Comparison of ENCODE assay signal across 8 cellular contexts in the genomic region with DNA sequence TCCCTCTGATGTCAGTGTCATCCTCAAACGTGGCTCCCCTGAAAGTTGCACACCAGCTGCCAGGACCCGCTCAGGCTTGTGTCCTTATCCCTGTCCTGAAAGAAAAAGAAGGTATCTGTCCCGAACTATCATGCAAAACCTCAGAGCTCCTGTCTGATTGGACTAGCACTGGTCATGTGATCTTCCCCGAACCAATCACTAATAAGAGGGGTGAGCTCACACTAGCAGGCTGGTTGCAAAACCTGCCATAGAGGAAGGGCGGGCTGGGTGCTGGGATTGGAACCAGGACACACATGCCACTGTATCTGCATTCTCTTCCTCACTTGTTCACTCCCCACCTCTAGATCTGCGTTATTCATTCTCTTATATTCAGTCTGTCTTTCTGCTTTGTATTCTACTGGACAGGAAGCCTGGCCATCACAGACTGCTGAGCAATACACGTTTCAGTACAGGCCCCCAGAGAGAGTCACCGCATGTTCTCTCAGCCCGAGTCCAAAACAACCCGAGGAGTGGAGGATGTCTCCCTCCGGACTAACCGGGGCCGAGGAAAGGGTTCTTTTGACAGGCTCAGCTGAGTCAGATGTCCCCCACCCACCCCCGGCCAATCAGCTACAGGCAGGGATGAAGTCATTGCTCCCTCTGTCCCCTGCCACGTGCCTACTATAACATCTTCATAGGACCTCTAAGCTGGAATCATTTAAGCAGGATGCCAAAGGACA.
DNase-seq lines count a peak whose midpoint lies in the region; ATAC-seq and TF ChIP-seq lines count a peak whose summit lies in the region.

No MANE protein-coding gene starts in this region.

- H3F3A ChIP-seq in GM23248 (ENCODE audit: insufficient read depth) (peaks cover 34% of the 10 kb centered on the region), Loucy (ENCODE audit: low read depth) (no peaks in the 10 kb centered on the region)

- H3K9me2 ChIP-seq in GM23248 (ENCODE audit: insufficient read depth) (no peaks in the 10 kb centered on the region), Loucy (replicated peaks; ENCODE audit: low read depth, low read length) (no peaks in the 10 kb centered on the region)

- H3K4me2 ChIP-seq in GM23248 (ENCODE audit: unreplicated experiment): peak overlapping the region; percentile 90
- peak overlapping the region; percentile 38 for H3K4me2 ChIP-seq in Loucy (ENCODE audit: low read depth, low read length, poor library complexity, severe bottlenecking)

- peaks cover 4% of the 10 kb centered on the region for H3K36me3 Mint-ChIP-seq in type B pancreatic cell

- H3K9me3 Mint-ChIP-seq in type B pancreatic cell: no peaks in the 10 kb centered on the region

- H3K27me3 ChIP-seq in GM23248 (replicated peaks; ENCODE audit: insufficient read depth) (no peaks in the 10 kb centered on the region), Loucy (ENCODE audit: insufficient read depth, low read length, poor library complexity, severe bottlenecking) (no peaks in the 10 kb centered on the region), SJSA1 (replicated peaks) (no peaks in the 10 kb centered on the region)

- H3K4me1 Mint-ChIP-seq in type B pancreatic cell (ENCODE audit: unreplicated experiment): peaks cover 12% of the 10 kb centered on the region

- H3K9me3 ChIP-seq in GM23248 (ENCODE audit: low read depth): no peaks in the 10 kb centered on the region
- H3K9me3 ChIP-seq in Loucy (ENCODE audit: insufficient read depth, low read depth, low read length): no peaks in the 10 kb centered on the region
- H3K9me3 ChIP-seq in SJSA1 (replicated peaks): no peaks in the 10 kb centered on the region

- TF ChIP-seq CTCF in GM12864 (IDR thresholded peaks at IDR 0.05; ENCODE audit: low read depth, low read length, missing control alignments) (no peak), Loucy (conservative IDR thresholded peaks at IDR 0.05; ENCODE audit: low read length) (no peak), type B pancreatic cell (conservative IDR thresholded peaks at IDR 0.05) (no peak)

- DNase-seq in GM12864 (ENCODE audit: low read depth) (peak; percentile 91), GM23248 (peak; percentile 97), SJSA1 (ENCODE audit: low read depth in 1 of 2, low spot score in 2 of 2) (peak; percentile 90 to 94), middle frontal gyrus (ENCODE audit: extremely low spot score, low spot score) (peak; percentile 90), type B pancreatic cell (ENCODE audit: extremely low spot score, unreplicated experiment) (peak; percentile 72)

- no peak overlapping the region for H3K4me3 Mint-ChIP-seq in type B pancreatic cell

- 1 to 2% methylated on average over 15 of the region's 15 CpGs for WGBS in GM23248 (ENCODE audit: low coverage in 1 of 2, low lambda C conversion rate in 2 of 2, missing lambda C conversion rate in 2 of 2), 2 experiments

- H3K79me2 ChIP-seq in GM23248 (ENCODE audit: insufficient read depth) (peaks cover 52% of the 10 kb centered on the region), Loucy (ENCODE audit: insufficient read depth, low read length) (peaks cover 12% of the 10 kb centered on the region; the same call in 1 of the 2 replicates)

- in situ Hi-C loops in GM23248 (cut with MboI): no loop called here

- H3K27ac ChIP-seq in GM23248 (peak overlapping the region; percentile 98), SJSA1 (peak overlapping the region; percentile 92)

- H4K20me1 ChIP-seq in GM23248 (ENCODE audit: insufficient read depth): no peaks in the 10 kb centered on the region
- H4K20me1 ChIP-seq in Loucy (ENCODE audit: insufficient read depth, low read length, poor library complexity, severe bottlenecking): no peaks in the 10 kb centered on the region

- H2AFZ ChIP-seq in GM23248 (peak overlapping the region; percentile 52), Loucy (ENCODE audit: low read length) (no peak overlapping the region)

- H3K36me3 ChIP-seq in GM23248 (ENCODE audit: low read depth): no peaks in the 10 kb centered on the region
- no peaks in the 10 kb centered on the region for H3K36me3 ChIP-seq in Loucy (ENCODE audit: insufficient read depth, low read length)
- H3K36me3 ChIP-seq in SJSA1: no peaks in the 10 kb centered on the region

- no peak overlapping the region for H3K27ac Mint-ChIP-seq in type B pancreatic cell

- H3K9ac ChIP-seq in GM23248: peak overlapping the region; percentile 92
- H3K9ac ChIP-seq in Loucy (ENCODE audit: low read depth, low read length, poor library complexity, severe bottlenecking): peak overlapping the region; percentile 44

- ATAC-seq in esophagus mucosa (peak; percentile 97), GM21717 (IDR thresholded peaks at IDR 0.05; ENCODE audit: unreplicated experiment) (no peak)

- peaks cover 36% of the 10 kb centered on the region for H3K4me1 ChIP-seq in GM23248 (ENCODE audit: insufficient read depth)
- peaks cover 25% of the 10 kb centered on the region for H3K4me1 ChIP-seq in Loucy (ENCODE audit: insufficient read depth, low read length, poor library complexity, severe bottlenecking)
- H3K4me1 ChIP-seq in SJSA1 (replicated peaks): peaks cover 39% of the 10 kb centered on the region

- peak overlapping the region; percentile 48 for H3K4me3 ChIP-seq in GM12864 (ENCODE audit: low read depth, low read length)
- peak overlapping the region; percentile 60 for H3K4me3 ChIP-seq in GM23248
- peak overlapping the region; percentile 27 for H3K4me3 ChIP-seq in Loucy (ENCODE audit: low read length, poor library complexity, severe bottlenecking)
- peak overlapping the region; percentile 26 for H3K4me3 ChIP-seq in SJSA1

- H3K27me3 Mint-ChIP-seq in type B pancreatic cell: no peaks in the 10 kb centered on the region
